Comparison of ENCODE assay signal across 19 cellular contexts in genomic region chr1:182110635-182111034, GRCh38. TPM values are rescaled to one million over a fixed set of nuclear protein-coding genes. Genes with fewer than 3 reads are reported as not detected.
"Had no signal": no experiment of that assay in that cellular context is flagged by ENCODE, and none has a peak within 500 bp of the region (broad histone marks: within the 10 kb centered on the region; RNA-seq: fewer than 3 reads in every experiment).

No MANE protein-coding gene starts in this region.

- H3K4me3 ChIP-seq: cardiac muscle cell, esophagus squamous epithelium, heart right ventricle, prostate gland, right atrium auricular region, stomach had no signal

- H3K36me3 Mint-ChIP-seq: activated naive CD8-positive, alpha-beta T cell; type B pancreatic cell had no signal

- H3K4me3 Mint-ChIP-seq: activated CD4-positive, alpha-beta T cell treated with anti-CD3 and anti-CD28 coated beads, Interleukin-2, amount 10 ng/mL, durations not matched to agents 7 days and 5 days; activated naive CD8-positive, alpha-beta T cell; memory B cell; naive thymus-derived CD4-positive, alpha-beta T cell; type B pancreatic cell had no signal

- H3K27me3 Mint-ChIP-seq: type B pancreatic cell had no signal

- H3K9me3 Mint-ChIP-seq: activated CD4-positive, alpha-beta T cell treated with anti-CD3 and anti-CD28 coated beads, Interleukin-2, amount 10 ng/mL, durations not matched to agents 7 days and 5 days had no signal

- H3K4me1 ChIP-seq: heart right ventricle, prostate gland had no signal

- H3K27me3 ChIP-seq: cardiac muscle cell, right atrium auricular region had no signal

- H3K27ac ChIP-seq: cardiac muscle cell, esophagus squamous epithelium, heart right ventricle, prostate gland, right atrium auricular region, stomach had no signal

- H3K9me3 ChIP-seq: esophagus squamous epithelium, prostate gland had no signal

- H3K4me1 Mint-ChIP-seq: activated CD4-positive, alpha-beta T cell treated with anti-CD3 and anti-CD28 coated beads, Interleukin-2, amount 10 ng/mL, durations not matched to agents 7 days and 5 days; memory B cell had no signal

- ATAC-seq: heart right ventricle; naive thymus-derived CD4-positive, alpha-beta T cell had no signal

- H3K27ac Mint-ChIP-seq: activated CD4-positive, alpha-beta T cell treated with anti-CD3 and anti-CD28 coated beads, Interleukin-2, amount 10 ng/mL, durations not matched to agents 7 days and 5 days; activated naive CD8-positive, alpha-beta T cell; memory B cell; type B pancreatic cell had no signal

- H3K36me3 ChIP-seq: cardiac muscle cell, esophagus squamous epithelium, heart right ventricle, prostate gland, right atrium auricular region, stomach had no signal

- DNase-seq: activated CD4-positive, alpha-beta T cell treated with anti-CD3 and anti-CD28 coated beads, Interleukin-2, amount 10 ng/mL, durations not matched to agents 7 days and 5 days; activated T-cell treated with anti-CD3 and anti-CD28 coated beads for 4 hours; dermis blood vessel endothelial cell; effector memory CD4-positive, alpha-beta T cell; esophagus squamous epithelium; heart right ventricle; naive thymus-derived CD4-positive, alpha-beta T cell; stimulated activated CD4-positive, alpha-beta T cell treated with anti-CD3 and anti-CD28 coated beads, Interleukin-2, amount 100 ng/mL, for 24 hours; stomach; T1000 had no signal

RNA-seq across cellular contexts. Expression of gene ZNF648, which starts 49.1 kb away (rescaled TPM):
- total RNA-seq: activated CD4-positive, alpha-beta T cell treated with anti-CD3 and anti-CD28 coated beads, Interleukin-2, amount 10 ng/mL, durations not matched to agents 7 days and 5 days; activated CD8-positive, alpha-beta memory T cell treated with anti-CD3 and anti-CD28 coated beads for 36 hours; dermis blood vessel endothelial cell; mucosa of gallbladder; naive thymus-derived CD4-positive, alpha-beta T cell; osteocyte; right atrium auricular region had no signal
- polyA plus RNA-seq: cardiac muscle cell, heart right ventricle had no signal
